23 cellular contexts compared by ENCODE assay signal in the genomic region with DNA sequence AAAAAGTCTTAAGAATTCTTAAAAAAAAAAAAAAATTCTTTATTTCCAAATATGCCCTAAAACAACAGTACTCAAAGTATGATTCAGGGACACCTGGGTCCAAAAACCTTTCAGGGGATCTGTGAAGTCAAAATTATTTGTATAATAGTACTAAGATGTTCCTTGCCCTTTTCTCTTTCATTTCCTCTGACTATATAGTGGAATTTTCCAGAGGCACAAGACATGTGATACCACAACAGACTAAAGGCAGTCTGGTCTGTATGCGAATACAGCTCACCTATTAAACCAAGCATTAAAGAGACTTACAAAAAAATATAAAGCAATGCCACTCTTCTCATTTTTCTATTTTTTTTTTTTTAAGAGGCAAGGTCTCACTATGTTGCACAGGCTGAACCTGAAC. TPM values are rescaled to one million over a fixed set of nuclear protein-coding genes. Genes with fewer than 3 reads are reported as not detected.
DNase-seq lines count a peak whose midpoint lies in the region; ATAC-seq lines count a peak whose summit lies in the region.
"Had no signal": no experiment of that assay in that cellular context is flagged by ENCODE, and none has a peak within 500 bp of the region (broad histone marks: within the 10 kb centered on the region; RNA-seq: fewer than 3 reads in every experiment).

No MANE protein-coding gene starts in this region.

- CTCF ChIA-PET in activated CD8-positive, alpha-beta T cell treated with anti-CD3 and anti-CD28 coated beads, Interleukin-2, amount 10 ng/mL, durations not matched to agents 7 days and 5 days (lab: Charles Lee) = interaction anchor here (1.2 to 1.4 kb wide), 3 partner anchors 14 to 55 kb away, joined by 3 to 4 read pairs (median 3); no protein-coding TSS in a partner anchor

- no peak overlapping the region for H3K4me3 Mint-ChIP-seq in activated CD4-positive, alpha-beta T cell treated with anti-CD3 and anti-CD28 coated beads, Interleukin-2, amount 10 ng/mL, durations not matched to agents 24 days and 14 days
- H3K4me3 Mint-ChIP-seq in CD4-positive, CD25-positive, alpha-beta regulatory T cell = no peak overlapping the region
- H3K4me3 Mint-ChIP-seq in activated CD8-positive, alpha-beta T cell treated with anti-CD3 and anti-CD28 coated beads, Interleukin-2, amount 10 ng/mL, durations not matched to agents 7 days and 5 days = no peak overlapping the region
- H3K4me3 Mint-ChIP-seq in memory B cell = no peak overlapping the region
- H3K4me3 Mint-ChIP-seq: B cell, IgD-negative memory B cell had no signal

- POLR2A ChIA-PET in activated CD8-positive, alpha-beta T cell treated with anti-CD3 and anti-CD28 coated beads, Interleukin-2, amount 10 ng/mL, durations not matched to agents 7 days and 5 days (lab: Charles Lee) = interaction anchor here (0.6 to 2.8 kb wide), 2 partner anchors 15 to 79 kb away, joined by 4 to 11 read pairs; partner anchors contain the start of gene NOL7

- intact Hi-C loops in activated CD4-positive, alpha-beta T cell treated with anti-CD3 and anti-CD28 coated beads, Interleukin-2, amount 10 ng/mL, durations not matched to agents 24 days and 14 days (cut with micrococcal nuclease) = loop anchor here (5.0 kb wide), 1 partner anchor 77 kb away; no protein-coding TSS in a partner anchor
- intact Hi-C loops in posterior cingulate gyrus (cut with DNase I) = no loop called here

- ATAC-seq in CD4-positive, CD25-positive, alpha-beta regulatory T cell (ENCODE audit: low read depth in 2 of 2) = no peak
- ATAC-seq in activated CD8-positive, alpha-beta T cell treated with anti-CD3 and anti-CD28 coated beads, Interleukin-2, amount 10 ng/mL, durations not matched to agents 7 days and 5 days = peak; percentile 47
- ATAC-seq in memory B cell (ENCODE audit: low read depth) = no peak

- no peaks in the 10 kb centered on the region for H3K9me3 Mint-ChIP-seq in activated CD4-positive, alpha-beta T cell treated with anti-CD3 and anti-CD28 coated beads, Interleukin-2, amount 10 ng/mL, durations not matched to agents 24 days and 14 days
- H3K9me3 Mint-ChIP-seq in CD4-positive, CD25-positive, alpha-beta regulatory T cell = no peaks in the 10 kb centered on the region
- H3K9me3 Mint-ChIP-seq in activated CD8-positive, alpha-beta T cell treated with anti-CD3 and anti-CD28 coated beads, Interleukin-2, amount 10 ng/mL, durations not matched to agents 7 days and 5 days (ENCODE audit: insufficient read depth) = no peaks in the 10 kb centered on the region
- H3K9me3 Mint-ChIP-seq in memory B cell = no peaks in the 10 kb centered on the region
- H3K9me3 Mint-ChIP-seq: IgD-negative memory B cell had no signal

- no peak overlapping the region for H3K27ac ChIP-seq in CD4-positive, CD25-positive, alpha-beta regulatory T cell (ENCODE audit: insufficient read depth, low read length, poor library complexity, severe bottlenecking)
- H3K27ac ChIP-seq: GM23248, PC-9, RWPE1 had no signal

- no peaks in the 10 kb centered on the region for H3K4me1 ChIP-seq in CD4-positive, CD25-positive, alpha-beta regulatory T cell (ENCODE audit: control insufficient read depth, insufficient read depth, low read length, poor library complexity, severe bottlenecking)

- DNase-seq in activated CD4-positive, alpha-beta T cell treated with anti-CD3 and anti-CD28 coated beads, Interleukin-2, amount 10 ng/mL, durations not matched to agents 24 days and 14 days = no peak
- no peak for DNase-seq in activated CD4-positive, alpha-beta T cell treated with anti-CD3 and anti-CD28 coated beads, Interleukin-2, amount 50 U/mL, for 1 hour
- no peak for DNase-seq in CD4-positive, CD25-positive, alpha-beta regulatory T cell
- DNase-seq in activated CD8-positive, alpha-beta T cell treated with anti-CD3 and anti-CD28 coated beads, Interleukin-2, amount 10 ng/mL, durations not matched to agents 7 days and 5 days = no peak
- DNase-seq in memory B cell (ENCODE audit: low spot score in 2 of 2) (no peak), NCI-H774 (lab: John Stamatoyannopoulos, UW) (no peak), posterior cingulate gyrus (no peak)
- DNase-seq: COR-L47, DMS 273 treated with DMSO at 0.1 percent for 48 hours, DND-41, GM23248, Kasumi-1, MG63, NCI-H1048, NCI-H1436, NCI-H1930, NCI-H226, NCI-H524, PC-9 had no signal

- H3K36me3 ChIP-seq in CD4-positive, CD25-positive, alpha-beta regulatory T cell (ENCODE audit: control insufficient read depth, insufficient read depth, low read length) = peaks cover 69% of the 10 kb centered on the region

- H3K27me3 Mint-ChIP-seq in activated CD4-positive, alpha-beta T cell treated with anti-CD3 and anti-CD28 coated beads, Interleukin-2, amount 10 ng/mL, durations not matched to agents 24 days and 14 days = no peaks in the 10 kb centered on the region
- no peaks in the 10 kb centered on the region for H3K27me3 Mint-ChIP-seq in CD4-positive, CD25-positive, alpha-beta regulatory T cell
- H3K27me3 Mint-ChIP-seq in activated CD8-positive, alpha-beta T cell treated with anti-CD3 and anti-CD28 coated beads, Interleukin-2, amount 10 ng/mL, durations not matched to agents 7 days and 5 days (ENCODE audit: low read depth) = no peaks in the 10 kb centered on the region
- H3K27me3 Mint-ChIP-seq in memory B cell = no peaks in the 10 kb centered on the region
- H3K27me3 Mint-ChIP-seq: B cell, IgD-negative memory B cell had no signal

- H3K27me3 ChIP-seq in CD4-positive, CD25-positive, alpha-beta regulatory T cell (ENCODE audit: control insufficient read depth, insufficient read depth, low read length) = no peaks in the 10 kb centered on the region
- H3K27me3 ChIP-seq: MG63 had no signal

- peaks cover 67% of the 10 kb centered on the region for H3K36me3 Mint-ChIP-seq in activated CD4-positive, alpha-beta T cell treated with anti-CD3 and anti-CD28 coated beads, Interleukin-2, amount 10 ng/mL, durations not matched to agents 24 days and 14 days (ENCODE audit: low read depth)
- H3K36me3 Mint-ChIP-seq in CD4-positive, CD25-positive, alpha-beta regulatory T cell = peaks cover 45% of the 10 kb centered on the region
- H3K36me3 Mint-ChIP-seq in activated CD8-positive, alpha-beta T cell treated with anti-CD3 and anti-CD28 coated beads, Interleukin-2, amount 10 ng/mL, durations not matched to agents 7 days and 5 days (ENCODE audit: low read depth) = peaks cover 60% of the 10 kb centered on the region
- H3K36me3 Mint-ChIP-seq in memory B cell = peaks cover 18% of the 10 kb centered on the region

- no peaks in the 10 kb centered on the region for H3K9me3 ChIP-seq in CD4-positive, CD25-positive, alpha-beta regulatory T cell (ENCODE audit: control insufficient read depth in 2 of 2, low read length in 2 of 2)
- H3K9me3 ChIP-seq: HAP-1, MG63 had no signal

- H3K4me1 Mint-ChIP-seq in activated CD4-positive, alpha-beta T cell treated with anti-CD3 and anti-CD28 coated beads, Interleukin-2, amount 10 ng/mL, durations not matched to agents 24 days and 14 days = peaks cover 14% of the 10 kb centered on the region
- peaks cover 23 to 43% (median 30%) of the 10 kb centered on the region in 4 donors for H3K4me1 Mint-ChIP-seq in CD4-positive, CD25-positive, alpha-beta regulatory T cell
- H3K4me1 Mint-ChIP-seq in activated CD8-positive, alpha-beta T cell treated with anti-CD3 and anti-CD28 coated beads, Interleukin-2, amount 10 ng/mL, durations not matched to agents 7 days and 5 days (ENCODE audit: low read depth) = peaks cover 5% of the 10 kb centered on the region
- peaks cover 6% of the 10 kb centered on the region for H3K4me1 Mint-ChIP-seq in memory B cell

- H3K27ac Mint-ChIP-seq in activated CD4-positive, alpha-beta T cell treated with anti-CD3 and anti-CD28 coated beads, Interleukin-2, amount 10 ng/mL, durations not matched to agents 24 days and 14 days = peak overlapping the region; percentile 49
- H3K27ac Mint-ChIP-seq in CD4-positive, CD25-positive, alpha-beta regulatory T cell = peak overlapping the region in 2 of 3 donors; percentile 40 to 80
- H3K27ac Mint-ChIP-seq in activated CD8-positive, alpha-beta T cell treated with anti-CD3 and anti-CD28 coated beads, Interleukin-2, amount 10 ng/mL, durations not matched to agents 7 days and 5 days = no peak overlapping the region
- peak overlapping the region; percentile 89 for H3K27ac Mint-ChIP-seq in memory B cell

- no peak overlapping the region for H3K4me3 ChIP-seq in CD4-positive, CD25-positive, alpha-beta regulatory T cell (ENCODE audit: low read depth, low read length)
- H3K4me3 ChIP-seq: GM23248, HAP-1, MG63, PC-9 had no signal

RNA-seq across cellular contexts. Expression of gene NOL7, which starts 15.4 kb away (rescaled TPM):
- total RNA-seq in activated CD4-positive, alpha-beta T cell treated with anti-CD3 and anti-CD28 coated beads, Interleukin-2, amount 10 ng/mL, durations not matched to agents 24 days and 14 days = 103 and 104 TPM in 2 replicates
- total RNA-seq in CD4-positive, CD25-positive, alpha-beta regulatory T cell = 50.2 TPM
- 100 to 1,000 TPM; 127 to 145 (median 130) TPM for polyA plus RNA-seq in CD4-positive, CD25-positive, alpha-beta regulatory T cell
- 10 to 100 TPM; 67.3 to 71.6 TPM for total RNA-seq in activated CD8-positive, alpha-beta T cell treated with anti-CD3 and anti-CD28 coated beads, Interleukin-2, amount 10 ng/mL, durations not matched to agents 7 days and 5 days

RNA-seq across cellular contexts. Expression of gene SIRT5, which starts 56.1 kb away (rescaled TPM):
- 8.1 and 8.4 TPM in 2 replicates for total RNA-seq in activated CD4-positive, alpha-beta T cell treated with anti-CD3 and anti-CD28 coated beads, Interleukin-2, amount 10 ng/mL, durations not matched to agents 24 days and 14 days
- 8.2 TPM for total RNA-seq in CD4-positive, CD25-positive, alpha-beta regulatory T cell
- 10 to 100 TPM in 3 of 4 donors, 1 to 10 TPM in 1; 9.7 to 12.5 (median 11.2) TPM for polyA plus RNA-seq in CD4-positive, CD25-positive, alpha-beta regulatory T cell
- total RNA-seq in activated CD8-positive, alpha-beta T cell treated with anti-CD3 and anti-CD28 coated beads, Interleukin-2, amount 10 ng/mL, durations not matched to agents 7 days and 5 days = 10 to 100 TPM in 1 of 2 experiments, 1 to 10 TPM in 1; 9.2 to 12.1 TPM
